ENCODE assay signal across 35 cellular contexts in the genomic region with DNA sequence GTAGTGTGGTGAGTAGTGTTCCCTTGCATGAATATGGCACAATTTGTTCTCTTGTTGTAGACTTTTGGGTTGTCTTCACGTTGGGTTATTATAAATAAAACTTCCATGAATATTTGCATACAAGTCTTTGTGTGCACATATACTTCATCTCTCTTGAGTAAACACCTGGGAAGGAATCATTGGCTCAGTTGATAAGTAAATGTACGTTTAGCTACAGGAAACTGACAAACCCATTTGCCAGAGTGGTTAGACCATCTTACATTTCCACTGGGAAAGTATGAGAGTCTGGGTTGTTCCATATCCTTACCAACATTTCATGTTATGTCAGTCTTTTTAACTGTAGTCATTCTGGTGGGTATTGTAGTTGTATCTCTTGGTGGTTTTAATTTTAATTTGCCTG.
"Had no signal": no experiment of that assay in that cellular context is flagged by ENCODE, and none has a peak within 500 bp of the region (broad histone marks: within the 10 kb centered on the region; RNA-seq: fewer than 3 reads in every experiment).

No MANE protein-coding gene starts in this region.

- H3K27me3 ChIP-seq: brain microvascular endothelial cell had no signal

- H3K27me3 Mint-ChIP-seq: activated B cell treated with CpG ODN at 0.5 μM for 24 hours; activated CD8-positive, alpha-beta memory T cell treated with anti-CD3 and anti-CD28 coated beads, Interleukin-2, amount 10 ng/mL, durations not matched to agents 7 days and 5 days; activated naive CD4-positive, alpha-beta T cell treated with anti-CD3 and anti-CD28 coated beads, Interleukin-2, amount 10 ng/mL, durations not matched to agents 7 days and 5 days; activated naive CD8-positive, alpha-beta T cell; activated naive CD8-positive, alpha-beta T cell treated with anti-CD3 and anti-CD28 coated beads, Interleukin-2, amount 50 U/mL, for 24 hours had no signal

- H3K4me2 ChIP-seq: PC-9 had no signal

- H2AFZ ChIP-seq: PC-9 had no signal

- H3K4me3 Mint-ChIP-seq: activated B cell treated with CpG ODN at 0.5 μM for 24 hours; activated CD4-positive, alpha-beta memory T cell treated with anti-CD3 and anti-CD28 coated beads, Interleukin-2, amount 10 ng/mL, durations not matched to agents 7 days and 5 days; activated CD8-positive, alpha-beta memory T cell treated with anti-CD3 and anti-CD28 coated beads, Interleukin-2, amount 10 ng/mL, durations not matched to agents 7 days and 5 days; activated naive CD4-positive, alpha-beta T cell treated with anti-CD3 and anti-CD28 coated beads, Interleukin-2, amount 10 ng/mL, durations not matched to agents 7 days and 5 days; activated naive CD8-positive, alpha-beta T cell; activated naive CD8-positive, alpha-beta T cell treated with anti-CD3 and anti-CD28 coated beads, Interleukin-2, amount 50 U/mL, for 24 hours had no signal

- H3K9me3 Mint-ChIP-seq: activated B cell treated with CpG ODN at 0.5 μM for 24 hours; activated CD4-positive, alpha-beta memory T cell treated with anti-CD3 and anti-CD28 coated beads, Interleukin-2, amount 10 ng/mL, durations not matched to agents 7 days and 5 days; activated naive CD4-positive, alpha-beta T cell treated with anti-CD3 and anti-CD28 coated beads, Interleukin-2, amount 10 ng/mL, durations not matched to agents 7 days and 5 days; activated naive CD8-positive, alpha-beta T cell treated with anti-CD3 and anti-CD28 coated beads, Interleukin-2, amount 50 U/mL, for 24 hours had no signal

- ATAC-seq: activated CD8-positive, alpha-beta memory T cell treated with anti-CD3 and anti-CD28 coated beads, Interleukin-2, amount 10 ng/mL, durations not matched to agents 7 days and 5 days; activated naive CD8-positive, alpha-beta T cell treated with anti-CD3 and anti-CD28 coated beads, Interleukin-2, amount 50 U/mL, for 24 hours had no signal

- H3K27ac Mint-ChIP-seq: activated B cell treated with CpG ODN at 0.5 μM for 24 hours; activated CD4-positive, alpha-beta memory T cell treated with anti-CD3 and anti-CD28 coated beads, Interleukin-2, amount 10 ng/mL, durations not matched to agents 7 days and 5 days; activated CD8-positive, alpha-beta memory T cell treated with anti-CD3 and anti-CD28 coated beads, Interleukin-2, amount 10 ng/mL, durations not matched to agents 7 days and 5 days; activated naive CD4-positive, alpha-beta T cell treated with anti-CD3 and anti-CD28 coated beads, Interleukin-2, amount 10 ng/mL, durations not matched to agents 7 days and 5 days; activated naive CD8-positive, alpha-beta T cell; activated naive CD8-positive, alpha-beta T cell treated with anti-CD3 and anti-CD28 coated beads, Interleukin-2, amount 50 U/mL, for 24 hours had no signal

- DNase-seq: activated B cell treated with CpG ODN at 0.5 μM for 24 hours; activated CD4-positive, alpha-beta memory T cell treated with anti-CD3 and anti-CD28 coated beads, Interleukin-2, amount 10 ng/mL, durations not matched to agents 7 days and 5 days; activated CD4-positive, alpha-beta T cell treated with anti-CD3 and anti-CD28 coated beads for 4 hours; activated CD4-positive, CD25-positive, alpha-beta regulatory T cell treated with anti-CD3 and anti-CD28 coated beads, Interleukin-2, amount 50 U/mL, for 72 hours; activated CD8-positive, alpha-beta memory T cell treated with anti-CD3 and anti-CD28 coated beads for 24 hours; activated CD8-positive, alpha-beta memory T cell treated with anti-CD3 and anti-CD28 coated beads, Interleukin-2, amount 10 ng/mL, durations not matched to agents 7 days and 5 days; activated CD8-positive, alpha-beta memory T cell treated with anti-CD3 and anti-CD28 coated beads, Interleukin-2, amount 50 U/mL, for 48 hours; activated effector memory CD4-positive, alpha-beta T cell treated with Interleukin-2 at 50 U/mL for 16 hours; activated naive CD4-positive, alpha-beta T cell treated with anti-CD3 and anti-CD28 coated beads, Interleukin-2, amount 10 ng/mL, durations not matched to agents 7 days and 5 days; activated naive CD8-positive, alpha-beta T cell treated with anti-CD3 and anti-CD28 coated beads, Interleukin-2, amount 50 U/mL, for 24 hours; activated T-cell treated with anti-CD3 and anti-CD28 coated beads, Interleukin-2, amount 50 U/mL, for 48 hours; anterior cingulate cortex; brain microvascular endothelial cell; central memory CD4-positive, alpha-beta T cell; Kasumi-1; MM.1S; MV-4-11; NCI-H1092; NCI-H1436 treated with DMSO at 0.1 percent for 48 hours; NCI-H1694 treated with DMSO at 0.1 percent for 48 hours; NCI-H2029; NCI-H2107; NCI-H2171; NCI-H524; NCI-H69; NCI-H82; NK-92 treated with Interleukin-12 subunit alpha and Interleukin-12 subunit beta, amount 100 ng/mL, for 24 hours; PC-9; Right ventricle myocardium superior; SW 1271; T-helper 1 cell; T-helper 2 cell; T-helper 9 cell had no signal

- H3K4me3 ChIP-seq: PC-9 had no signal

- H3K27ac ChIP-seq: brain microvascular endothelial cell, VCaP had no signal

- H3K36me3 ChIP-seq: brain microvascular endothelial cell had no signal
